In the genomic region with DNA sequence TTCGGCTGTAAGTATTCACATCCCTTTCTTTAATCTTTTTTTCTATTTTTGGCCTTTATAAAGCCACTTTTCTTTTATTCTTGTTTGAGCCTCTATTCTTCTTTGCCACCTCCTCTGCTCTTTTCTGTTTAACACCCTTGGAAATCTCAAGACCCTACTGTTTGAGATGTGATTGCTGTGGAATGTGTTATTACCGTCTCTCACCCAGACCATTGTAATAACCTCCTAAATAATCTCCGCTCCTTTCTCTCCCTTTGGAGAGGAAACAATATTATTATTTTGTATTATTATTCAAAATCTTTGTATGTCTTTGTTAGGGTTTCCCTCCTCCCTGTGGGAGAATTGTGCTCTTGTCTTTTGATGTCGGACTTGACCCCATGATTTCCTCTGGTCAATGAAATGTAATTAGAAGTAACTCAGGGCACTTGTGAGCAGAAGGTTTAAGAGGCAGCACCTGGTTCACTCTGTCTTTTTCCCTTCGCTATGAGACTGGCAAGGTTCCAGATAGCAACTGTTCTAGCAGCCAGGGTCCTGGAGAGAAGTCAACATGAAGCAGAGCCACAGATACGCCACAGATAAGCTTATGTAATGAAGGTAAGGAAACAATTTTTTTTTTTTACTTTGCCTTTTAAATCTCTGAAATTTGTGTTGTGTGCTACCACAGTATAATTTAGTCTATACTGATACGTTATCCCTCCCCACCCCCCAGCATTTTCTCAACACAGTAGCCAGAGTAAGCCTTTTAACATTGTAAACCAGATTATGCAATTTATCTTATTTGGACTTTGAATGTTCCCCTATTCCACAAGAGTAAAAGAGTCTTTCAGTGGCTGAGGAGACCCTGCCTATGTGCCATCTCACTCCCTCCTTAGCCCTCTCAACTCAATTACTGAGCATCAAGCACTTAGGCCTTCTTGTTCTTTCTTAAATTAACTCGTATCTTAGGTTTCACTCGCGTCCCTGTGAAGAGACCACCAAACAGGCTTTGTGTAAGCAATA, we compare ENCODE assay signal across 13 cellular contexts.
DNase-seq lines count a peak whose midpoint lies in the region; ATAC-seq and TF ChIP-seq lines count a peak whose summit lies in the region.
"Had no signal": no experiment of that assay in that cellular context is flagged by ENCODE, and none has a peak within 500 bp of the region (broad histone marks: within the 10 kb centered on the region; RNA-seq: fewer than 3 reads in every experiment).

No MANE protein-coding gene starts in this region.

- peak overlapping the region; percentile 68 for H3K9ac ChIP-seq in endodermal cell (ENCODE audit: extremely low read depth, low read length, poor library complexity, severe bottlenecking)

- H3K27ac Mint-ChIP-seq in endodermal cell, result peak overlapping the region; percentile 93
- no peak overlapping the region for H3K27ac Mint-ChIP-seq in activated T-cell treated with anti-CD3 and anti-CD28 coated beads, Interleukin-2, amount 50 U/mL, for 72 hours
- H3K27ac Mint-ChIP-seq: activated B cell treated with CpG ODN at 0.5 μM for 24 hours, B cell, HFFc6, memory B cell had no signal

- H3K27me3 ChIP-seq in endodermal cell (ENCODE audit: control insufficient read depth, insufficient read depth, low read length, poor library complexity, severe bottlenecking), result no peaks in the 10 kb centered on the region

- no peaks in the 10 kb centered on the region for H3K36me3 ChIP-seq in endodermal cell (ENCODE audit: control insufficient read depth, insufficient read depth, low read length)

- TF ChIP-seq POLR2A in erythroblast (IDR thresholded peaks at IDR 0.05; ENCODE audit: low read length), result no peak

- H3K27me3 Mint-ChIP-seq in endodermal cell (ENCODE audit: insufficient read depth), result no peaks in the 10 kb centered on the region
- H3K27me3 Mint-ChIP-seq in activated T-cell treated with anti-CD3 and anti-CD28 coated beads, Interleukin-2, amount 50 U/mL, for 72 hours (ENCODE audit: low read depth), result no peaks in the 10 kb centered on the region
- H3K27me3 Mint-ChIP-seq: activated B cell treated with CpG ODN at 0.5 μM for 24 hours, B cell, memory B cell had no signal

- H3K9me3 ChIP-seq in endodermal cell (ENCODE audit: control insufficient read depth, low read length), result peaks cover 4% of the 10 kb centered on the region

- ATAC-seq in activated T-cell treated with anti-CD3 and anti-CD28 coated beads, Interleukin-2, amount 50 U/mL, for 72 hours (replicated peaks in 1 of 2), result no peak

- no peak for TF ChIP-seq CTCF in endodermal cell (conservative IDR thresholded peaks at IDR 0.05)

- peak overlapping the region; percentile 65 for H3K4me3 ChIP-seq in endodermal cell (ENCODE audit: low read length)

- H3K4me3 Mint-ChIP-seq in endodermal cell, result peak overlapping the region; percentile 36
- no peak overlapping the region for H3K4me3 Mint-ChIP-seq in activated T-cell treated with anti-CD3 and anti-CD28 coated beads, Interleukin-2, amount 50 U/mL, for 72 hours
- H3K4me3 Mint-ChIP-seq: activated B cell treated with CpG ODN at 0.5 μM for 24 hours, B cell, HFFc6, memory B cell had no signal

- H3K9me3 Mint-ChIP-seq in endodermal cell, result peaks cover 6% of the 10 kb centered on the region
- H3K9me3 Mint-ChIP-seq in activated T-cell treated with anti-CD3 and anti-CD28 coated beads, Interleukin-2, amount 50 U/mL, for 72 hours, result peaks cover 2 to 4% of the 10 kb centered on the region in 2 donors
- H3K9me3 Mint-ChIP-seq: activated B cell treated with CpG ODN at 0.5 μM for 24 hours, memory B cell had no signal

- H3K4me1 Mint-ChIP-seq in endodermal cell, result peaks cover 44% of the 10 kb centered on the region
- H3K4me1 Mint-ChIP-seq in activated T-cell treated with anti-CD3 and anti-CD28 coated beads, Interleukin-2, amount 50 U/mL, for 72 hours (ENCODE audit: low read depth), result no peaks in the 10 kb centered on the region

- peaks cover 5% of the 10 kb centered on the region for H3K4me1 ChIP-seq in endodermal cell (ENCODE audit: control insufficient read depth, insufficient read depth, low read length)

- H3K36me3 Mint-ChIP-seq in endodermal cell (ENCODE audit: low read depth), result peaks cover 3% of the 10 kb centered on the region
- H3K36me3 Mint-ChIP-seq in activated T-cell treated with anti-CD3 and anti-CD28 coated beads, Interleukin-2, amount 50 U/mL, for 72 hours (ENCODE audit: insufficient read depth in 2 of 2), result no peaks in the 10 kb centered on the region
- H3K36me3 Mint-ChIP-seq: memory B cell had no signal

- peak overlapping the region; percentile 72 for H3K27ac ChIP-seq in endodermal cell (ENCODE audit: low read depth, low read length)

- DNase-seq in DMS153 treated with DMSO at 0.1 percent for 48 hours (lab: John Stamatoyannopoulos, UW; ENCODE audit: unreplicated experiment), result peak; percentile 66
- peak; percentile 76 for DNase-seq in NCI-H1105 (lab: John Stamatoyannopoulos, UW)
- peak; percentile 95 for DNase-seq in NCI-H82 (lab: John Stamatoyannopoulos, UW)
- DNase-seq in endodermal cell, result peak; percentile 72
- no peak for DNase-seq in superior temporal gyrus (ENCODE audit: extremely low spot score)
- DNase-seq in erythroblast (lab: John Stamatoyannopoulos, UW), result no peak
- DNase-seq in activated T-cell treated with anti-CD3 and anti-CD28 coated beads, Interleukin-2, amount 50 U/mL, for 1 hour, result no peak
- no peak for DNase-seq in activated T-cell treated with anti-CD3 and anti-CD28 coated beads, Interleukin-2, amount 50 U/mL, for 72 hours
- DNase-seq: activated B cell treated with CpG ODN at 0.5 μM for 24 hours, activated gamma-delta T cell, HFFc6 had no signal

- 30 to 54% methylated on average over 2 to 8 of the region's 10 CpGs for WGBS in endodermal cell (ENCODE audit: insufficient coverage in 1 of 2, insufficient read length in 1 of 2), 2 experiments

Comparison
In these comparisons a context has a peak if more than half of its experiments do, and no peak if none do; other contexts are left out.
1. DNase-seq: peak in DMS153 treated with DMSO at 0.1 percent for 48 hours (single experiment), NCI-H1105 (single experiment), NCI-H82 (single experiment) and endodermal cell (single experiment); none in superior temporal gyrus (single experiment), erythroblast (0 of 2), activated T-cell treated with anti-CD3 and anti-CD28 coated beads, Interleukin-2, amount 50 U/mL, for 1 hour (single experiment) and activated T-cell treated with anti-CD3 and anti-CD28 coated beads, Interleukin-2, amount 50 U/mL, for 72 hours (0 of 2).